In genomic region chr16:3235856-3236669, GRCh38 we compare ENCODE assay signal across 9 cellular contexts. TPM values are rescaled to one million over a fixed set of nuclear protein-coding genes. Genes with fewer than 3 reads are reported as not detected.
DNase-seq lines count a peak whose midpoint lies in the region; ATAC-seq, FAIRE-seq and TF ChIP-seq lines count a peak whose summit lies in the region.
"Had no signal": no experiment of that assay in that cellular context is flagged by ENCODE, and none has a peak within 500 bp of the region (broad histone marks: within the 10 kb centered on the region; RNA-seq: fewer than 3 reads in every experiment).

No MANE protein-coding gene starts in this region.

- no peak for TF ChIP-seq EP300 in Ishikawa (IDR thresholded peaks at IDR 0.05; ENCODE audit: borderline replicate concordance)

- no peak overlapping the region for H3K27ac ChIP-seq in heart right ventricle

- TF ChIP-seq CTCF in heart right ventricle (IDR thresholded peaks at IDR 0.05): no peak

- peaks cover 0 to 3% (median 0%) of the 10 kb centered on the region in 7 donors for H3K27me3 ChIP-seq in heart right ventricle

- peaks cover 4 to 19% (median 14%) of the 10 kb centered on the region in 9 donors for H3K4me1 ChIP-seq in heart right ventricle

- no peak overlapping the region for H3K4me3 ChIP-seq in heart right ventricle

- ATAC-seq in heart right ventricle (no peak), GM18868 (IDR thresholded peaks at IDR 0.05; ENCODE audit: unreplicated experiment) (no peak)

- peaks cover 0 to 26% (median 21%) of the 10 kb centered on the region in 9 donors for H3K36me3 ChIP-seq in heart right ventricle

- 83 to 84% methylated on average over 26 to 29 of the region's 29 CpGs for WGBS in heart right ventricle, 2 donors

- peak; percentile 50 for DNase-seq in activated CD4-positive, alpha-beta T cell treated with anti-CD3 and anti-CD28 coated beads, Interleukin-2, amount 50 U/mL, for 1 hour
- peak; percentile 23 to 47 for DNase-seq in heart right ventricle
- peak; percentile 25 for DNase-seq in stimulated activated CD8-positive, alpha-beta memory T cell treated with anti-CD3 and anti-CD28 coated beads, Interleukin-12 subunit alpha, Interleukin-12 subunit beta, amount 100 ng/mL, for 1 hour (ENCODE audit: low read depth)
- no peak for DNase-seq in NCI-H2107 treated with DMSO at 0.1 percent for 48 hours (lab: John Stamatoyannopoulos, UW; ENCODE audit: unreplicated experiment)
- no peak for DNase-seq in frontal cortex (ENCODE audit: low spot score in 2 of 2)
- DNase-seq in HuH-7 (ENCODE audit: low spot score): no peak

- peaks cover 0 to 30% (median 5%) of the 10 kb centered on the region in 11 donors for H3K9me3 ChIP-seq in heart right ventricle

- TF ChIP-seq RAD21 in Ishikawa (IDR thresholded peaks at IDR 0.05; ENCODE audit: low read depth): no peak

- no peak for FAIRE-seq in frontal cortex (lab: Jason Lieb, UNC)

- intact Hi-C loops in heart right ventricle (cut with DNase I): loop anchor here in 3 of 10 donors (1.0 to 10.0 kb wide), 5 partner anchors 27 to 169 kb away; partner anchors contain the start of genes ZNF174 (in 1 of the 3), ZNF263 (in 1 of the 3) and ZSCAN32 (in 1 of the 3)

TF ChIP-seq in Ishikawa, 13 proteins besides CTCF, POLR2A, EP300 and RAD21:
- TF ChIP-seq EGR1 (IDR thresholded peaks at IDR 0.05): peak; percentile 85
- TF ChIP-seq, protein P1, sequence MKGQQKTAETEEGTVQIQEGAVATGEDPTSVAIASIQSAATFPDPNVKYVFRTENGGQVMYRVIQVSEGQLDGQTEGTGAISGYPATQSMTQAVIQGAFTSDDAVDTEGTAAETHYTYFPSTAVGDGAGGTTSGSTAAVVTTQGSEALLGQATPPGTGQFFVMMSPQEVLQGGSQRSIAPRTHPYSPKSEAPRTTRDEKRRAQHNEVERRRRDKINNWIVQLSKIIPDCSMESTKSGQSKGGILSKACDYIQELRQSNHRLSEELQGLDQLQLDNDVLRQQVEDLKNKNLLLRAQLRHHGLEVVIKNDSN (IDR thresholded peaks at IDR 0.05): no peak
- TF ChIP-seq REST (IDR thresholded peaks at IDR 0.05; ENCODE audit: low read depth): no peak
- TF ChIP-seq YY1 (IDR thresholded peaks at IDR 0.05; ENCODE audit: low read depth): no peak
- no peak for TF ChIP-seq TEAD4 (IDR thresholded peaks at IDR 0.05)
- TF ChIP-seq, protein P2, sequence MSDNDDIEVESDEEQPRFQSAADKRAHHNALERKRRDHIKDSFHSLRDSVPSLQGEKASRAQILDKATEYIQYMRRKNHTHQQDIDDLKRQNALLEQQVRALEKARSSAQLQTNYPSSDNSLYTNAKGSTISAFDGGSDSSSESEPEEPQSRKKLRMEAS (IDR thresholded peaks at IDR 0.05): no peak
- no peak for TF ChIP-seq CREB1 (IDR thresholded peaks at IDR 0.05; ENCODE audit: low read depth)

RNA-seq across cellular contexts. Expression of gene ZNF200, which starts 1.1 kb away (rescaled TPM):
- total RNA-seq in heart right ventricle (1 to 10 TPM; 4.6 to 8.9 (median 6.1) TPM), frontal cortex (16.7 TPM)
- polyA plus RNA-seq in heart right ventricle: 1 to 10 TPM; 2.9 to 5.4 TPM

RNA-seq across cellular contexts. Expression of gene MEFV, which starts 20.4 kb away (rescaled TPM):
- 1 to 10 TPM in 2 of 10 donors, under 1 TPM in 8; 0.11 to 3.1 (median 0.53) TPM for total RNA-seq in heart right ventricle
- polyA plus RNA-seq in heart right ventricle: under 1 TPM; 0.19 to 0.37 TPM
- under 0.01 TPM for total RNA-seq in frontal cortex
- total RNA-seq: T-helper 1 cell treated with Interleukin-12 subunit alpha and Interleukin-12 subunit beta and Interleukin-4 antibody, amounts not matched to agents 30 ng/mL and 1 ng/mL, for 36 hours had no signal

RNA-seq across cellular contexts. Expression of gene ZNF263, which starts 47.2 kb away (rescaled TPM):
- total RNA-seq in heart right ventricle: 10 to 100 TPM in 3 of 10 donors, 1 to 10 TPM in 7; 7.2 to 13.2 (median 9.2) TPM
- 10 to 100 TPM in 1 of 2 donors, 1 to 10 TPM in 1; 8.9 to 10.8 TPM for polyA plus RNA-seq in heart right ventricle
- total RNA-seq in frontal cortex: 45.7 TPM

RNA-seq across cellular contexts. Expression of gene OR1F1, which starts 48.1 kb away (rescaled TPM):
- total RNA-seq in heart right ventricle (not detected), frontal cortex (0.41 TPM)
- not detected for polyA plus RNA-seq in heart right ventricle
- total RNA-seq: T-helper 1 cell treated with Interleukin-12 subunit alpha and Interleukin-12 subunit beta and Interleukin-4 antibody, amounts not matched to agents 30 ng/mL and 1 ng/mL, for 36 hours had no signal

Comparison
In these comparisons a context has a peak if more than half of its experiments do, and no peak if none do; other contexts are left out.
1. DNase-seq: peak in activated CD4-positive, alpha-beta T cell treated with anti-CD3 and anti-CD28 coated beads, Interleukin-2, amount 50 U/mL, for 1 hour (single experiment), heart right ventricle (2 of 2) and stimulated activated CD8-positive, alpha-beta memory T cell treated with anti-CD3 and anti-CD28 coated beads, Interleukin-12 subunit alpha, Interleukin-12 subunit beta, amount 100 ng/mL, for 1 hour (single experiment); none in NCI-H2107 treated with DMSO at 0.1 percent for 48 hours (single experiment), frontal cortex (0 of 2) and HuH-7 (single experiment).